1 cellular context compared by ENCODE assay signal in the genomic region with DNA sequence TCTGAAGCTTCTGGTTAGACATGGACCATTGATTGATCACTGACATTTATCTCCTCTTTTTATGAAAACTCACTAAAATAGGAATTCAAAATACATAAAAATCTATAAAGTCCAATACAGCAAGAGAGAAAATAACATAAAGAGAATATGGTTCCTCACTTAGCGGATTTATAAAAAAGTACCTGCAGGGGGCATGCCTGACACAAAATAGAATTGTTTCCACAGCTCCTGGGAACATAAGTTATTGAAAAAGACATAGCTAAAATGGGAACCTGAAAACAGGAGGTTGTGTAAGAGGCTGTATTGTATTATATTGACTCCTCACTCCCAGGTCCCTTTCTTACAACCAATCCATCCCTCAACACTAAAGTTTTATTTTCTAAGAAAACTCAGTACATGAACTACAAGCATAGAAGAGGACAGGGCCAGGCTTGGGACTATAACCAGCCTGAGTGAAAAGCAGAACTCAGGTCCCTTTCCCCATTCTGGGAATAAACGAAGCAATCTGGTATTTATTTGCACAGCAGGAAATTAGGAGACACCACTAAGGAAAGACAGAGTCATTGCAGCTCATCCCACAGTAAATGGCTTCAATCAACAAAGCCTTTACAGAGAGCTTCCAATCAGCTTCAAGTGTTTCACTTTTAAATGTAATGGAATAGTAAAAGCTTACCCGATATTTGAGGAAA.
TF ChIP-seq lines count a peak whose summit lies in the region.

No MANE protein-coding gene starts in this region.

TF ChIP-seq in SK-N-SH, 30 proteins besides CTCF, POLR2A, EP300 and RAD21 (continued from another document):
- TF ChIP-seq, protein P1, sequence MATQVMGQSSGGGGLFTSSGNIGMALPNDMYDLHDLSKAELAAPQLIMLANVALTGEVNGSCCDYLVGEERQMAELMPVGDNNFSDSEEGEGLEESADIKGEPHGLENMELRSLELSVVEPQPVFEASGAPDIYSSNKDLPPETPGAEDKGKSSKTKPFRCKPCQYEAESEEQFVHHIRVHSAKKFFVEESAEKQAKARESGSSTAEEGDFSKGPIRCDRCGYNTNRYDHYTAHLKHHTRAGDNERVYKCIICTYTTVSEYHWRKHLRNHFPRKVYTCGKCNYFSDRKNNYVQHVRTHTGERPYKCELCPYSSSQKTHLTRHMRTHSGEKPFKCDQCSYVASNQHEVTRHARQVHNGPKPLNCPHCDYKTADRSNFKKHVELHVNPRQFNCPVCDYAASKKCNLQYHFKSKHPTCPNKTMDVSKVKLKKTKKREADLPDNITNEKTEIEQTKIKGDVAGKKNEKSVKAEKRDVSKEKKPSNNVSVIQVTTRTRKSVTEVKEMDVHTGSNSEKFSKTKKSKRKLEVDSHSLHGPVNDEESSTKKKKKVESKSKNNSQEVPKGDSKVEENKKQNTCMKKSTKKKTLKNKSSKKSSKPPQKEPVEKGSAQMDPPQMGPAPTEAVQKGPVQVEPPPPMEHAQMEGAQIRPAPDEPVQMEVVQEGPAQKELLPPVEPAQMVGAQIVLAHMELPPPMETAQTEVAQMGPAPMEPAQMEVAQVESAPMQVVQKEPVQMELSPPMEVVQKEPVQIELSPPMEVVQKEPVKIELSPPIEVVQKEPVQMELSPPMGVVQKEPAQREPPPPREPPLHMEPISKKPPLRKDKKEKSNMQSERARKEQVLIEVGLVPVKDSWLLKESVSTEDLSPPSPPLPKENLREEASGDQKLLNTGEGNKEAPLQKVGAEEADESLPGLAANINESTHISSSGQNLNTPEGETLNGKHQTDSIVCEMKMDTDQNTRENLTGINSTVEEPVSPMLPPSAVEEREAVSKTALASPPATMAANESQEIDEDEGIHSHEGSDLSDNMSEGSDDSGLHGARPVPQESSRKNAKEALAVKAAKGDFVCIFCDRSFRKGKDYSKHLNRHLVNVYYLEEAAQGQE (IDR thresholded peaks at IDR 0.05; ENCODE audit: low read depth, low read length) = no peak
- no peak for TF ChIP-seq TEAD4 (IDR thresholded peaks at IDR 0.05; ENCODE audit: borderline replicate concordance, insufficient read depth)
TF ChIP-seq in SK-N-SH: peak in this region for 1.
